ENCODE assay signal across 16 cellular contexts in the genomic region with DNA sequence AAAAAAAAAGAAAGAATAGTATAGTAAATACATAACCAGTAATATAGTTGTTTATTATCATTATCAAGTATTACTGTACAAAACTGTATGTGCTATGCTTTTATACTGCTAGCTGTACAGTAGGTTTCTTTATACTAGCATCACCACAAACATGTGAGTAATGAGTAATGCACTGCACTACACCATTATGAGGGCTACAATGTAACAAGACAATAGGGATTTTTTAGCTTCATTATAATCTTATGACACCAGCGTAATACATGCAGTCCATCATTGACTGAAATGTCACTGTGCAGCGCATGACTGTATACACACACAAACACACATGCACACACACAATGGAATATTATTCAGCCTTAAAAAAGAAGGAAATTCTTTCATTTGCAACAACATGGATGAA.
DNase-seq lines count a peak whose midpoint lies in the region; ATAC-seq and TF ChIP-seq lines count a peak whose summit lies in the region.
"Had no signal": no experiment of that assay in that cellular context is flagged by ENCODE, and none has a peak within 500 bp of the region (broad histone marks: within the 10 kb centered on the region; RNA-seq: fewer than 3 reads in every experiment).

No MANE protein-coding gene starts in this region.

- H3K27me3 ChIP-seq in mammary epithelial cell (ENCODE audit: insufficient read depth, low read length) (no peaks in the 10 kb centered on the region), Panc1 (ENCODE audit: control insufficient read depth, insufficient read depth, low read length) (no peaks in the 10 kb centered on the region), Peyer's patch (no peaks in the 10 kb centered on the region)
- H3K27me3 ChIP-seq: BLaER1 treated with 17β-estradiol and CSF1 and Interleukin-3, amounts not matched to agents 10 nM and 100 nM had no signal

- H3K4me1 ChIP-seq in mammary epithelial cell (ENCODE audit: insufficient read depth, low read length) (no peaks in the 10 kb centered on the region), Panc1 (ENCODE audit: control insufficient read depth, insufficient read depth, low read length) (no peaks in the 10 kb centered on the region), Peyer's patch (no peaks in the 10 kb centered on the region)
- H3K4me1 ChIP-seq: BLaER1 treated with 17β-estradiol and CSF1 and Interleukin-3, amounts not matched to agents 10 nM and 100 nM had no signal

- H3K9ac ChIP-seq in mammary epithelial cell (ENCODE audit: insufficient read depth, low read length) = no peak overlapping the region
- H3K9ac ChIP-seq: BLaER1 treated with 17β-estradiol and CSF1 and Interleukin-3, amounts not matched to agents 10 nM and 100 nM; GM23248 had no signal

- ATAC-seq in Panc1 (peak; percentile 72; the same call in 1 of the 2 replicates), GM19452 (IDR thresholded peaks at IDR 0.05; ENCODE audit: unreplicated experiment) (no peak)
- ATAC-seq: CD8-positive, alpha-beta T cell; GM12878 had no signal

- H3K27ac ChIP-seq in mammary epithelial cell (ENCODE audit: insufficient read depth, low read depth, low read length) (no peak overlapping the region), Panc1 (ENCODE audit: low read length) (no peak overlapping the region), Peyer's patch (no peak overlapping the region)
- H3K27ac ChIP-seq: BLaER1 treated with 17β-estradiol and CSF1 and Interleukin-3, amounts not matched to agents 10 nM and 100 nM; GM23248 had no signal

- H3K27ac Mint-ChIP-seq in MCF 10A (ENCODE audit: low read depth, unreplicated experiment) (no peak overlapping the region), nephron progenitor cell (peak overlapping the region; percentile 21), osteocyte (ENCODE audit: unreplicated experiment) (no peak overlapping the region)
- H3K27ac Mint-ChIP-seq: B cell; CD8-positive, alpha-beta T cell had no signal

- intact Hi-C loops in mammary epithelial cell (cut with micrococcal nuclease) = no loop called here
- intact Hi-C loops in MCF 10A (cut with micrococcal nuclease) = no loop called here
- intact Hi-C loops in Panc1 (cut with micrococcal nuclease; ENCODE audit: unreplicated experiment) = no loop called here

- no TSS peak for BruUV-seq in mammary epithelial cell (replicated peaks; lab: Mats Ljungman, UMichigan)
- BruUV-seq in MCF 10A (replicated peaks; lab: Mats Ljungman, UMichigan) = no TSS peak
- no TSS peak for BruUV-seq in Panc1 (replicated peaks; lab: Mats Ljungman, UMichigan)

- TF ChIP-seq POLR2A in Peyer's patch (IDR thresholded peaks at IDR 0.05) = no peak

- H3K9me3 ChIP-seq in mammary epithelial cell (replicated peaks; ENCODE audit: insufficient read depth, low read length) = no peaks in the 10 kb centered on the region
- no peaks in the 10 kb centered on the region for H3K9me3 ChIP-seq in Panc1 (ENCODE audit: control insufficient read depth, insufficient read depth, low read depth, low read length)
- H3K9me3 ChIP-seq in Peyer's patch = no peaks in the 10 kb centered on the region

- H3K36me3 Mint-ChIP-seq in MCF 10A (ENCODE audit: insufficient read depth, unreplicated experiment) = no peaks in the 10 kb centered on the region
- no peaks in the 10 kb centered on the region for H3K36me3 Mint-ChIP-seq in nephron progenitor cell (ENCODE audit: low read depth)
- no peaks in the 10 kb centered on the region for H3K36me3 Mint-ChIP-seq in osteocyte (ENCODE audit: unreplicated experiment)
- H3K36me3 Mint-ChIP-seq: CD8-positive, alpha-beta T cell had no signal

- no peak for TF ChIP-seq CTCF in mammary epithelial cell (conservative IDR thresholded peaks at IDR 0.05 in 1 of 2, IDR thresholded peaks at IDR 0.05 in 1 of 2; ENCODE audit: extremely low read depth in 1 of 2, insufficient read depth in 1 of 2, low read depth in 1 of 2, low read length in 2 of 2)
- TF ChIP-seq CTCF in MCF 10A (IDR thresholded peaks at IDR 0.05; ENCODE audit: unreplicated experiment) = no peak
- TF ChIP-seq CTCF in Panc1 (IDR thresholded peaks at IDR 0.05) = no peak
- no peak for TF ChIP-seq CTCF in nephron progenitor cell (IDR thresholded peaks at IDR 0.05)
- no peak for TF ChIP-seq CTCF in Peyer's patch (IDR thresholded peaks at IDR 0.05)
- no peak for TF ChIP-seq CTCF in osteocyte (IDR thresholded peaks at IDR 0.05)

- no peak overlapping the region for H2AFZ ChIP-seq in mammary epithelial cell (ENCODE audit: low read depth, low read length)
- H2AFZ ChIP-seq: GM23248 had no signal

- 90% methylated on average over 2 of the region's 2 CpGs for WGBS in mammary epithelial cell (ENCODE audit: low coverage, missing lambda C conversion rate)

- H3K4me1 Mint-ChIP-seq in MCF 10A (ENCODE audit: insufficient read depth, unreplicated experiment) (no peaks in the 10 kb centered on the region), nephron progenitor cell (peaks cover 15% of the 10 kb centered on the region), osteocyte (ENCODE audit: unreplicated experiment) (no peaks in the 10 kb centered on the region)

- H3K27me3 Mint-ChIP-seq in MCF 10A (ENCODE audit: insufficient read depth, unreplicated experiment) (peaks cover 20% of the 10 kb centered on the region), nephron progenitor cell (ENCODE audit: low read depth, poor library complexity) (peaks cover 13% of the 10 kb centered on the region), osteocyte (ENCODE audit: unreplicated experiment) (peaks cover 12% of the 10 kb centered on the region)

- POLR2A ChIA-PET in MCF 10A (lab: Yijun Ruan, JAX) (no interaction called here), Panc1 (lab: Charles Lee) (interaction anchor here (0.7 kb wide), 1 partner anchor 77 kb away, joined by 6 read pairs; no protein-coding TSS in a partner anchor)

- no peak overlapping the region for H3K4me3 Mint-ChIP-seq in MCF 10A (ENCODE audit: unreplicated experiment)
- no peak overlapping the region for H3K4me3 Mint-ChIP-seq in nephron progenitor cell
- H3K4me3 Mint-ChIP-seq in osteocyte (ENCODE audit: unreplicated experiment) = no peak overlapping the region
- H3K4me3 Mint-ChIP-seq: B cell; CD8-positive, alpha-beta T cell had no signal

- dilution Hi-C loops in mammary epithelial cell (cut with HindIII; ENCODE audit: low sequenced_read_pairs) = no loop called here

- H3K4me3 ChIP-seq in mammary epithelial cell (replicated peaks in 1 of 3; ENCODE audit: insufficient read depth in 1 of 3, low read depth in 2 of 3, low read length in 3 of 3) (no peak overlapping the region), Panc1 (ENCODE audit: low read depth in 2 of 2, low read length in 2 of 2) (no peak overlapping the region), Peyer's patch (no peak overlapping the region)
- H3K4me3 ChIP-seq: BLaER1 treated with 17β-estradiol and CSF1 and Interleukin-3, amounts not matched to agents 10 nM and 100 nM; GM12878; GM23248; HAP-1 had no signal

- in situ Hi-C loops in mammary epithelial cell (cut with MboI; ENCODE audit: low sequenced_read_pairs in 2 of 2) = no loop called here
- in situ Hi-C loops in Panc1 (cut with HindIII; ENCODE audit: low pct_unique_long_range_greater_than_20kb, low sequenced_read_pairs) = no loop called here

- no peak overlapping the region for H3K4me2 ChIP-seq in mammary epithelial cell (ENCODE audit: insufficient read depth, low read depth, low read length)
- H3K4me2 ChIP-seq: BLaER1 treated with 17β-estradiol and CSF1 and Interleukin-3, amounts not matched to agents 10 nM and 100 nM had no signal

- H4K20me1 ChIP-seq in mammary epithelial cell (ENCODE audit: insufficient read depth, low read length) = no peaks in the 10 kb centered on the region
- H4K20me1 ChIP-seq: BLaER1 treated with 17β-estradiol and CSF1 and Interleukin-3, amounts not matched to agents 10 nM and 100 nM had no signal

- no peaks in the 10 kb centered on the region for H3K79me2 ChIP-seq in mammary epithelial cell (ENCODE audit: insufficient read depth, low read length)

- CTCF ChIA-PET in mammary epithelial cell (lab: Charles Lee; ENCODE audit: low non-redundant PET) (interaction anchor here (0.7 kb wide), 1 partner anchor 176 kb away, joined by 29 read pairs; no protein-coding TSS in a partner anchor), MCF 10A (lab: Yijun Ruan, JAX) (no interaction called here), Panc1 (lab: Charles Lee) (no interaction called here)

- DNase-seq in mammary epithelial cell (peak; percentile 30), MCF 10A (ENCODE audit: unreplicated experiment) (no peak), Panc1 (ENCODE audit: low read depth, low spot score) (no peak), nephron progenitor cell (no peak), Peyer's patch (no peak), osteocyte (ENCODE audit: extremely low spot score, unreplicated experiment) (no peak)
- DNase-seq: 8988T; Calu3; CD8-positive, alpha-beta T cell; DMS79 treated with DMSO at 0.1 percent for 48 hours; GM23248 had no signal

- H3K36me3 ChIP-seq in mammary epithelial cell (ENCODE audit: insufficient read depth, low read length) (no peaks in the 10 kb centered on the region), Panc1 (ENCODE audit: control insufficient read depth, insufficient read depth, low read length) (no peaks in the 10 kb centered on the region), Peyer's patch (no peaks in the 10 kb centered on the region)
- H3K36me3 ChIP-seq: BLaER1 treated with 17β-estradiol and CSF1 and Interleukin-3, amounts not matched to agents 10 nM and 100 nM; HAP-1 had no signal

- peaks cover 13% of the 10 kb centered on the region for H3K9me3 Mint-ChIP-seq in MCF 10A (ENCODE audit: unreplicated experiment)
- H3K9me3 Mint-ChIP-seq in nephron progenitor cell = peaks cover 17% of the 10 kb centered on the region
- peaks cover 13% of the 10 kb centered on the region for H3K9me3 Mint-ChIP-seq in osteocyte (ENCODE audit: unreplicated experiment)
